8 cellular contexts compared by ENCODE assay signal in genomic region chr22:41589601-41590365, GRCh38. TPM values are rescaled to one million over a fixed set of nuclear protein-coding genes. Genes with fewer than 3 reads are reported as not detected.
DNase-seq lines count a peak whose midpoint lies in the region; ATAC-seq and TF ChIP-seq lines count a peak whose summit lies in the region.

TSS of gene PMM1 (minus strand) at chr22:41589840. CDS start at chr22:41589805, 35 bp downstream.

- no peaks in the 10 kb centered on the region for H3K9me3 Mint-ChIP-seq in activated naive CD4-positive, alpha-beta T cell treated with anti-CD3 and anti-CD28 coated beads for 36 hours

- ATAC-seq in gastroesophageal sphincter = peak; percentile 99

- H3K27me3 Mint-ChIP-seq in activated naive CD4-positive, alpha-beta T cell treated with anti-CD3 and anti-CD28 coated beads for 36 hours (ENCODE audit: low read depth) = no peaks in the 10 kb centered on the region

- no peaks in the 10 kb centered on the region for H3K9me3 ChIP-seq in gastroesophageal sphincter
- no peaks in the 10 kb centered on the region for H3K9me3 ChIP-seq in neutrophil

- no peak for TF ChIP-seq EP300 in gastroesophageal sphincter (IDR thresholded peaks at IDR 0.05)

- intact Hi-C loops in activated naive CD4-positive, alpha-beta T cell treated with anti-CD3 and anti-CD28 coated beads for 36 hours (cut with micrococcal nuclease) = loop anchor here (1.0 to 2.0 kb wide), 7 partner anchors 32 to 638 kb away; partner anchors contain the start of genes DESI1, PHF5A, POLR3H and RANGAP1

- peaks cover 0 to 18% of the 10 kb centered on the region in 2 donors for H3K36me3 ChIP-seq in gastroesophageal sphincter
- peaks cover 8% of the 10 kb centered on the region for H3K36me3 ChIP-seq in neutrophil

- 0% methylated on average over 1 of the region's 54 CpGs; no CpG with 5 or more reads in 1 of the 2 donors for WGBS in gastroesophageal sphincter (ENCODE audit: low coverage in 1 of 2), 2 donors

- TF ChIP-seq CTCF in HFF-Myc (IDR thresholded peaks at IDR 0.05; ENCODE audit: low read depth, low read length, missing control alignments) (no peak), gastroesophageal sphincter (IDR thresholded peaks at IDR 0.05) (no peak), neutrophil (IDR thresholded peaks at IDR 0.05) (no peak)

- peak within 1 kb of the TSS; percentile 36 to 87 (median 86) for H3K27ac ChIP-seq in gastroesophageal sphincter
- peak within 1 kb of the TSS; percentile 81 for H3K27ac ChIP-seq in neutrophil
- H3K27ac ChIP-seq in substantia nigra (ENCODE audit: low read depth, low read length, poor library complexity, severe bottlenecking) = peak within 1 kb of the TSS; percentile 81

- H3K36me3 Mint-ChIP-seq in activated naive CD4-positive, alpha-beta T cell treated with anti-CD3 and anti-CD28 coated beads for 36 hours (ENCODE audit: low read depth) = peaks cover 4% of the 10 kb centered on the region

- H3K4me1 ChIP-seq in gastroesophageal sphincter = peaks cover 0 to 28% (median 0%) of the 10 kb centered on the region in 3 donors
- peaks cover 15 to 18% of the 10 kb centered on the region in 2 experiments for H3K4me1 ChIP-seq in neutrophil (ENCODE audit: control insufficient read depth in 1 of 2, insufficient read depth in 1 of 2, low read depth in 1 of 2, low read length in 1 of 2)

- H3K4me3 ChIP-seq in HFF-Myc (replicated peaks; ENCODE audit: low read depth, low read length) (peak within 1 kb of the TSS; percentile 81), gastroesophageal sphincter (peak within 1 kb of the TSS; percentile 66 to 71), neutrophil (ENCODE audit: low read depth in 1 of 2, low read length in 1 of 2) (peak within 1 kb of the TSS; percentile 89 to 96)

- peak; percentile 89 to 91 for TF ChIP-seq POLR2A in gastroesophageal sphincter (IDR thresholded peaks at IDR 0.05)

- H3K4me1 Mint-ChIP-seq in activated naive CD4-positive, alpha-beta T cell treated with anti-CD3 and anti-CD28 coated beads for 36 hours (ENCODE audit: low read depth) = peaks cover 12% of the 10 kb centered on the region

- H3K27me3 ChIP-seq in gastroesophageal sphincter = no peaks in the 10 kb centered on the region
- no peaks in the 10 kb centered on the region for H3K27me3 ChIP-seq in neutrophil

- CTCF ChIA-PET in activated naive CD4-positive, alpha-beta T cell treated with anti-CD3 and anti-CD28 coated beads for 36 hours (lab: Charles Lee) = interaction anchor here (0.7 to 1.5 kb wide), 4 partner anchors 26 to 46 kb away, joined by 3 to 4 read pairs (median 4); partner anchors contain the start of gene POLR3H

- peak within 1 kb of the TSS; percentile 93 for H3K4me3 Mint-ChIP-seq in activated naive CD4-positive, alpha-beta T cell treated with anti-CD3 and anti-CD28 coated beads for 36 hours

- peak; percentile 99 for DNase-seq in GM03348 (ENCODE audit: low spot score)
- peak; percentile 95 for DNase-seq in HFF-Myc (ENCODE audit: extremely low read depth, low read depth)
- peak; percentile 100 for DNase-seq in NAMALWA (ENCODE audit: low spot score)
- DNase-seq in SK-N-DZ (ENCODE audit: low spot score) = peak; percentile 100
- DNase-seq in activated naive CD4-positive, alpha-beta T cell treated with anti-CD3 and anti-CD28 coated beads for 36 hours = peak; percentile 100
- DNase-seq in substantia nigra (lab: John Stamatoyannopoulos, UW) = peak; percentile 79 to 100 (median 100)

- H3K27ac Mint-ChIP-seq in activated naive CD4-positive, alpha-beta T cell treated with anti-CD3 and anti-CD28 coated beads for 36 hours = peak within 1 kb of the TSS; percentile 84

RNA-seq across cellular contexts. Expression of gene PMM1, which starts in this region (rescaled TPM):
- 13.8 and 15.9 TPM in 2 replicates for polyA plus RNA-seq in SK-N-DZ (2014; cell fraction: cytosol; rRNA removed)
- 32.8 and 41.7 TPM in 2 replicates for polyA plus RNA-seq in SK-N-DZ (2014; cell fraction: nucleus; rRNA removed)
- 10 to 100 TPM; 35.3 to 35.6 TPM for total RNA-seq in activated naive CD4-positive, alpha-beta T cell treated with anti-CD3 and anti-CD28 coated beads for 36 hours
- total RNA-seq in gastroesophageal sphincter = 10 to 100 TPM; 32.7 to 42.5 (median 37.1) TPM

Comparison
In these comparisons a context has a peak if more than half of its experiments do, and no peak if none do; other contexts are left out.
1. Peak in every context shown above with its lines: DNase-seq, ATAC-seq, H3K4me3 ChIP-seq and H3K27ac ChIP-seq.